ENCODE assay signal across 8 cellular contexts in the genomic region with DNA sequence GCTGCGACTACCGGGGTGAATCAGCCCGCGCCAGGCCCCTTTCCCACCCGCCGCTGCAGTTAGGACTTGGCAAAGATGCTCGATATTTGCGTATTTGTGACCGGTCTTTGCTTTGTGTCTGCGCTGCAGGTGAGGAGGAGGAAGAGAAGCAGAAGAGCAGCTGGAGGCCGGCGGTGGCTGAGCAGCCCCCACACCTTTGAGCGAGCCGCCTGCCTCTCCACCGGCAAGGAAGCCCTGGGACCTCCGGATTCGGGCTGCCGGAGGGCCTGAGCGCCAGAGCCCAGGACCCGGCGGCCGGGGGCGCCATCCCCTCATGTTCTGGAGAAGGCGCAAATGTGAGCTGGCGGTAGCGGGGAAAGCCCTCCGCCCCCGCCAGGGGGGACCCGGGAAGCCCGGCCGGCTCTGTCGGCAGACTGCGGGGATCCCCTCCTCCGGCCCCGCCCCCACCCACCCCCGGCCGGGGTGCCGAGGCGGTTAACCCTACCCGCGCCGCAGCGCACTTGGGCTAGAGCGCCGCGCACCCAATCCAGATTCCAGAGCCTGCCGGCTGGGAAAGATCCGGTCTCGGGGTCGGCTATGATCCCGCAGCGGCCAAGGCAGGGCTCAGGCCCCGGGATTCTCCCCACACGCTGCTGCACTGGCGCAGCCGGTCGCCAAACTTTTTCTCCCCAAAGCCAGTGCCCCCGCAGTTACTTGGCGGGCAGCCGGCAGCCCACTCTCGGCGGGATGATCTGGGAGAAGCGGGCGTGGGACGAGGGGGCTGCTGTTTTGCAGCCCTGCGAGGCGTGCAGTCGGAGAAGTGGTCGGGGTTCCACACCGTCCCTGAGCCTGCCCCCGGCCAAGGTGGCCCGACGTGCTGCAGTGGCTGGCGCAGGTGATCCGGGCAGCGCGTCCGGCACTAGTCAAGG. TPM values are rescaled to one million over a fixed set of nuclear protein-coding genes. Genes with fewer than 3 reads are reported as not detected.
DNase-seq lines count a peak whose midpoint lies in the region; ATAC-seq, FAIRE-seq and TF ChIP-seq lines count a peak whose summit lies in the region.

No MANE protein-coding gene starts in this region.

- H3K27ac ChIP-seq in A549 (peak overlapping the region in 1 of 2 experiments; percentile 32; a peak in 1 of 6 replicates), iPS DF 6.9 (ENCODE audit: low read length) (no peak overlapping the region), skin epidermis (no peak overlapping the region)

- no peak for TF ChIP-seq POLR2A in A549 (IDR thresholded peaks at IDR 0.05; ENCODE audit: low read length)

- no peaks in the 10 kb centered on the region; the same call in 1 of the 2 replicates for H3K27me3 ChIP-seq in iPS DF 6.9 (ENCODE audit: control insufficient read depth, insufficient read depth, low read length)

- H3K4me3 Mint-ChIP-seq in activated naive CD8-positive, alpha-beta T cell treated with anti-CD3 and anti-CD28 coated beads, Interleukin-2, amount 10 ng/mL, durations not matched to agents 7 days and 5 days: no peak overlapping the region

- ATAC-seq in A549 (peak; percentile 30 to 65; a peak in 5 of 6 replicates), GM18858 (IDR thresholded peaks at IDR 0.05; ENCODE audit: unreplicated experiment) (peak; percentile 34), GM19455 (IDR thresholded peaks at IDR 0.05; ENCODE audit: unreplicated experiment) (no peak)
- ATAC-seq in activated naive CD8-positive, alpha-beta T cell treated with anti-CD3 and anti-CD28 coated beads, Interleukin-2, amount 10 ng/mL, durations not matched to agents 7 days and 5 days (ENCODE audit: low read depth): no peak

- FAIRE-seq in A549 (lab: Jason Lieb, UNC) (no peak), HTR-8/SVneo (lab: Jason Lieb, UNC) (no peak)

- peaks cover 64% of the 10 kb centered on the region for H3K27me3 Mint-ChIP-seq in activated naive CD8-positive, alpha-beta T cell treated with anti-CD3 and anti-CD28 coated beads, Interleukin-2, amount 10 ng/mL, durations not matched to agents 7 days and 5 days

- TF ChIP-seq EP300 in A549 (IDR thresholded peaks at IDR 0.05): no peak

- H3K27ac Mint-ChIP-seq in activated naive CD8-positive, alpha-beta T cell treated with anti-CD3 and anti-CD28 coated beads, Interleukin-2, amount 10 ng/mL, durations not matched to agents 7 days and 5 days: no peak overlapping the region

- no peak for TF ChIP-seq CTCF in A549 (IDR thresholded peaks at IDR 0.05)

- H3K36me3 ChIP-seq in iPS DF 6.9 (ENCODE audit: control insufficient read depth, insufficient read depth, low read length): no peaks in the 10 kb centered on the region

- DNase-seq in A549 (ENCODE audit: low read depth in 1 of 2, low spot score in 1 of 2): peak; percentile 2 to 7
- peak; percentile 4 for DNase-seq in HTR-8/SVneo (ENCODE audit: insufficient read length, low spot score)
- peak; percentile 32 for DNase-seq in activated naive CD8-positive, alpha-beta T cell treated with anti-CD3 and anti-CD28 coated beads, Interleukin-2, amount 10 ng/mL, durations not matched to agents 7 days and 5 days
- no peak for DNase-seq in iPS DF 6.9 (ENCODE audit: low read depth, low spot score)
- no peak for DNase-seq in NCI-H2029 (lab: John Stamatoyannopoulos, UW)

- no peaks in the 10 kb centered on the region for H3K9me3 Mint-ChIP-seq in activated naive CD8-positive, alpha-beta T cell treated with anti-CD3 and anti-CD28 coated beads, Interleukin-2, amount 10 ng/mL, durations not matched to agents 7 days and 5 days

- 16% methylated on average over 13 of the region's 78 CpGs for WGBS in A549 (ENCODE audit: missing lambda C conversion rate)
- no CpG with 5 or more reads among the region's 78 CpGs for WGBS in iPS DF 6.9 (ENCODE audit: insufficient coverage, insufficient read length)

- H3K36me3 Mint-ChIP-seq in activated naive CD8-positive, alpha-beta T cell treated with anti-CD3 and anti-CD28 coated beads, Interleukin-2, amount 10 ng/mL, durations not matched to agents 7 days and 5 days: no peaks in the 10 kb centered on the region

- H3K4me1 ChIP-seq in A549: no peaks in the 10 kb centered on the region; the same call in 2 of the 3 replicates
- no peaks in the 10 kb centered on the region for H3K4me1 ChIP-seq in iPS DF 6.9 (ENCODE audit: control insufficient read depth, insufficient read depth, low read length)

- peak overlapping the region; percentile 76 for H3K4me2 ChIP-seq in A549

- TF ChIP-seq RAD21 in A549 (conservative IDR thresholded peaks at IDR 0.05 in 1 of 2, IDR thresholded peaks at IDR 0.05 in 1 of 2): no peak

- H3K4me3 ChIP-seq in A549 (peak overlapping the region; percentile 51), iPS DF 6.9 (ENCODE audit: low read length) (peak overlapping the region; percentile 72), skin epidermis (peak overlapping the region; percentile 30 to 55 (median 43))

- CTCF ChIA-PET in A549 (lab: Yijun Ruan, JAX): interaction anchor here (0.7 kb wide), 1 partner anchor 8 kb away, joined by 3 read pairs; no protein-coding TSS in a partner anchor

- peaks cover 3% of the 10 kb centered on the region for H3K4me1 Mint-ChIP-seq in activated naive CD8-positive, alpha-beta T cell treated with anti-CD3 and anti-CD28 coated beads, Interleukin-2, amount 10 ng/mL, durations not matched to agents 7 days and 5 days

- POLR2A ChIA-PET in A549 (lab: Yijun Ruan, JAX): no interaction called here
- POLR2A ChIA-PET in activated naive CD8-positive, alpha-beta T cell treated with anti-CD3 and anti-CD28 coated beads, Interleukin-2, amount 10 ng/mL, durations not matched to agents 7 days and 5 days (lab: Charles Lee): no interaction called here

- H3K9me3 ChIP-seq in A549 (no peaks in the 10 kb centered on the region), iPS DF 6.9 (ENCODE audit: control insufficient read depth, insufficient read depth, low read length) (no peaks in the 10 kb centered on the region)

TF ChIP-seq in A549, 52 proteins besides CTCF, POLR2A, EP300 and RAD21:
- TF ChIP-seq HOXB5 (CRISPR knock-in tag; IDR thresholded peaks at IDR 0.05) (no peak), BHLHE40 (IDR thresholded peaks at IDR 0.05; ENCODE audit: low read depth, low read length) (no peak), JUNB (IDR thresholded peaks at IDR 0.05) (no peak), HDAC2 (IDR thresholded peaks at IDR 0.05) (no peak), MAFK (IDR thresholded peaks at IDR 0.05; ENCODE audit: partially characterized antibody) (no peak), RCOR1 (IDR thresholded peaks at IDR 0.05; ENCODE audit: low read depth, low read length) (no peak), RFX5 (IDR thresholded peaks at IDR 0.05) (no peak), RNF2 (IDR thresholded peaks at IDR 0.05; ENCODE audit: borderline replicate concordance, low read depth) (no peak), JUN (IDR thresholded peaks at IDR 0.05) (no peak), SREBF2 (IDR thresholded peaks at IDR 0.05) (no peak), ESRRA (IDR thresholded peaks at IDR 0.05; ENCODE audit: borderline replicate concordance, low read length) (no peak)

RNA-seq across cellular contexts. Expression of gene KCNN2, which starts 0.8 kb away (rescaled TPM):
- polyA plus RNA-seq in A549 (2011; rRNA removed) (0.04 TPM in 1 of 2 replicates, not detected in the other), A549 (2017; fragmentation: RNase III; extraction: RNeasy Plus Mini Kit Qiagen cat#74134 plus additional on column Dnase treatment) (0.06 to 0.15 TPM (median 0.09 TPM) in 3 replicates)
- polyA plus RNA-seq in A549 (2012; cell fraction: cytosol; rRNA removed): 0.03 and 0.08 TPM in 2 replicates
- polyA plus RNA-seq in A549 (2012; cell fraction: nucleus; rRNA removed): 0.07 and 0.08 TPM in 2 replicates
- not detected in 2 replicates for polyA minus RNA-seq in A549 (2011; rRNA and poly(A)+ RNA removed)
- not detected for total RNA-seq in activated naive CD8-positive, alpha-beta T cell treated with anti-CD3 and anti-CD28 coated beads, Interleukin-2, amount 10 ng/mL, durations not matched to agents 7 days and 5 days

Comparison
In these comparisons a context has a peak if more than half of its experiments do, and no peak if none do; other contexts are left out.
1. ATAC-seq: peak in A549 (2 of 2) and GM18858 (single experiment); none in activated naive CD8-positive, alpha-beta T cell treated with anti-CD3 and anti-CD28 coated beads, Interleukin-2, amount 10 ng/mL, durations not matched to agents 7 days and 5 days (single experiment) and GM19455 (single experiment).
2. DNase-seq: peak in A549 (2 of 2), HTR-8/SVneo (single experiment) and activated naive CD8-positive, alpha-beta T cell treated with anti-CD3 and anti-CD28 coated beads, Interleukin-2, amount 10 ng/mL, durations not matched to agents 7 days and 5 days (single experiment); none in iPS DF 6.9 (single experiment) and NCI-H2029 (single experiment).
3. Peak in every context shown above with its lines, with median percentiles within 50 percentile points of each other: H3K4me3 ChIP-seq.